19 cellular contexts compared by ENCODE assay signal in genomic region chr6:46953921-46954320, GRCh38. TPM values are rescaled to one million over a fixed set of nuclear protein-coding genes. Genes with fewer than 3 reads are reported as not detected.
"Had no signal": no experiment of that assay in that cellular context is flagged by ENCODE, and none has a peak within 500 bp of the region (broad histone marks: within the 10 kb centered on the region; RNA-seq: fewer than 3 reads in every experiment).

No MANE protein-coding gene starts in this region.

- H3K4me3 ChIP-seq: testis had no signal

- H3K9me3 ChIP-seq: adrenal gland, stomach, testis had no signal

- ATAC-seq: activated naive CD4-positive, alpha-beta T cell treated with anti-CD3 and anti-CD28 coated beads, Interleukin-2, amount 50 U/mL, for 72 hours had no signal

- H3K27me3 ChIP-seq: adrenal gland, stomach, testis had no signal

- DNase-seq: activated CD4-positive, alpha-beta T cell treated with anti-CD3 and anti-CD28 coated beads, Interleukin-2, amount 50 U/mL, for 4 hours; activated gamma-delta T cell treated with Interleukin-2 at 50 U/mL for 16 hours; activated T-cell treated with anti-CD3 and anti-CD28 coated beads for 4 hours; adrenal gland; dermis blood vessel endothelial cell; effector memory CD4-positive, alpha-beta T cell; foreskin fibroblast; glutamatergic neuron; occipital lobe; small intestine; stimulated activated CD4-positive, alpha-beta T cell treated with anti-CD3 and anti-CD28 coated beads, Interleukin-15, amount 100 ng/mL, for 24 hours; stimulated activated CD4-positive, alpha-beta T cell treated with anti-CD3 and anti-CD28 coated beads, Interleukin-2, amount 100 ng/mL, for 48 hours; stomach; testis had no signal

- H3K36me3 ChIP-seq: adrenal gland, stomach had no signal

- H3K27ac ChIP-seq: testis had no signal

RNA-seq across cellular contexts. Expression of gene ADGRF5, which starts 32.2 kb away (rescaled TPM):
- total RNA-seq: activated naive CD4-positive, alpha-beta T cell treated with anti-CD3 and anti-CD28 coated beads, Interleukin-2, amount 50 U/mL, for 72 hours; activated T-helper 1 cell treated with anti-CD3 and anti-CD28 coated beads, Interleukin-12 subunit alpha, Interleukin-12 subunit beta, Interleukin-2, Interleukin-4 antibody, amounts not matched to agents 30 ng/mL and 10 ng/mL and 1 ng/mL, durations not matched to agents 14 hours and 24 hours and 36 hours; bronchial epithelial cell; T-helper 2 cell treated with Interferon-gamma antibody and Interleukin-4, amounts not matched to agents 100 ng/mL and 5 ng/mL, for 36 hours had no signal
- polyA plus RNA-seq: neural cell had no signal
